ENCODE assay signal across 25 cellular contexts in genomic region chr4:80137631-80138030, GRCh38. TPM values are rescaled to one million over a fixed set of nuclear protein-coding genes. Genes with fewer than 3 reads are reported as not detected.
A peak's percentile ranks its signal among the peaks of the same experiment; 100 is the strongest.
DNase-seq lines count a peak whose midpoint lies in the region; ATAC-seq, FAIRE-seq and TF ChIP-seq lines count a peak whose summit lies in the region.
"Had no signal": no experiment of that assay in that cellular context is flagged by ENCODE, and none has a peak within 500 bp of the region (broad histone marks: within the 10 kb centered on the region; RNA-seq: fewer than 3 reads in every experiment).

No MANE protein-coding gene starts in this region.

- peaks cover 58% of the 10 kb centered on the region for H3K4me1 Mint-ChIP-seq in T-helper 2 cell treated with Interferon-gamma antibody and Interleukin-4, amounts not matched to agents 5 μg/mL and 100 μg/mL, for 36 hours (ENCODE audit: low read depth)
- peaks cover 56% of the 10 kb centered on the region for H3K4me1 Mint-ChIP-seq in activated naive CD8-positive, alpha-beta T cell treated with anti-CD3 and anti-CD28 coated beads, Interleukin-2, amount 50 U/mL, for 24 hours

- DNase-seq in T-helper 2 cell treated with Interferon-gamma antibody and Interleukin-4, amounts not matched to agents 5 μg/mL and 100 μg/mL, for 36 hours (ENCODE audit: low spot score) = no peak
- DNase-seq in T-helper 2 cell = no peak
- no peak for DNase-seq in activated naive CD8-positive, alpha-beta T cell treated with anti-CD3 and anti-CD28 coated beads, Interleukin-2, amount 50 U/mL, for 24 hours
- DNase-seq in activated CD4-positive, CD25-positive, alpha-beta regulatory T cell (lab: John Stamatoyannopoulos, UW) = no peak
- no peak for DNase-seq in SHP77 (lab: John Stamatoyannopoulos, UW)
- no peak for DNase-seq in GM12891 (ENCODE audit: insufficient read length, low spot score)
- DNase-seq: 8988T; activated CD8-positive, alpha-beta memory T cell treated with anti-CD3 and anti-CD28 coated beads, Interleukin-2, amount 50 U/mL, for 4 hours; activated effector memory CD4-positive, alpha-beta T cell treated with Interleukin-2 at 50 U/mL for 16 hours; cerebellar nuclear complex; DMS153; hypothalamus; mesenchymal stem cell; NCI-H1105; NCI-H187 treated with DMSO at 0.1 percent for 48 hours; NCI-H526 treated with DMSO at 0.1 percent for 48 hours; right lobe of liver; stimulated activated CD4-positive, alpha-beta T cell treated with anti-CD3 and anti-CD28 coated beads, Interleukin-15, amount 100 ng/mL, for 24 hours; stimulated activated naive CD8-positive, alpha-beta T cell treated with anti-CD3 and anti-CD28 coated beads, Interleukin-15, Interleukin-2, amounts not matched to agents 100 U/mL and 50 U/mL, for 24 hours; tibial artery had no signal

- H3K36me3 Mint-ChIP-seq in T-helper 2 cell treated with Interferon-gamma antibody and Interleukin-4, amounts not matched to agents 5 μg/mL and 100 μg/mL, for 36 hours (ENCODE audit: low read depth) = peaks cover 27% of the 10 kb centered on the region
- H3K36me3 Mint-ChIP-seq in activated naive CD8-positive, alpha-beta T cell treated with anti-CD3 and anti-CD28 coated beads, Interleukin-2, amount 50 U/mL, for 24 hours (ENCODE audit: low read depth) = no peaks in the 10 kb centered on the region

- H3K9me3 Mint-ChIP-seq in T-helper 2 cell treated with Interferon-gamma antibody and Interleukin-4, amounts not matched to agents 5 μg/mL and 100 μg/mL, for 36 hours = peaks cover 16% of the 10 kb centered on the region
- H3K9me3 Mint-ChIP-seq in activated naive CD8-positive, alpha-beta T cell treated with anti-CD3 and anti-CD28 coated beads, Interleukin-2, amount 50 U/mL, for 24 hours = no peaks in the 10 kb centered on the region

- H3K4me3 ChIP-seq in ACC112 (ENCODE audit: low read depth, low read length) = no peak overlapping the region
- H3K4me3 ChIP-seq: right lobe of liver, tibial artery had no signal

- no peak for FAIRE-seq in GM12891 (lab: Jason Lieb, UNC)
- FAIRE-seq: RCC 7860 had no signal

- H3K27ac Mint-ChIP-seq in T-helper 2 cell treated with Interferon-gamma antibody and Interleukin-4, amounts not matched to agents 5 μg/mL and 100 μg/mL, for 36 hours = peak overlapping the region; percentile 78
- peak overlapping the region; percentile 41 for H3K27ac Mint-ChIP-seq in activated naive CD8-positive, alpha-beta T cell treated with anti-CD3 and anti-CD28 coated beads, Interleukin-2, amount 50 U/mL, for 24 hours

- H3K4me3 Mint-ChIP-seq in T-helper 2 cell treated with Interferon-gamma antibody and Interleukin-4, amounts not matched to agents 5 μg/mL and 100 μg/mL, for 36 hours = peak overlapping the region; percentile 5
- peak overlapping the region; percentile 3 for H3K4me3 Mint-ChIP-seq in activated naive CD8-positive, alpha-beta T cell treated with anti-CD3 and anti-CD28 coated beads, Interleukin-2, amount 50 U/mL, for 24 hours

- H3K27me3 ChIP-seq in ACC112 (ENCODE audit: insufficient read depth, low read length) = no peaks in the 10 kb centered on the region
- H3K27me3 ChIP-seq: neutrophil, right lobe of liver, tibial artery had no signal

- H3K4me1 ChIP-seq in ACC112 (ENCODE audit: control insufficient read depth, insufficient read depth, low read length, unreplicated experiment) = peaks cover 31% of the 10 kb centered on the region
- H3K4me1 ChIP-seq: right lobe of liver, tibial artery had no signal

- H3K79me2 ChIP-seq in ACC112 (ENCODE audit: control insufficient read depth, insufficient read depth, low read length, unreplicated experiment) = no peaks in the 10 kb centered on the region

- no peak for ATAC-seq in activated naive CD8-positive, alpha-beta T cell treated with anti-CD3 and anti-CD28 coated beads, Interleukin-2, amount 50 U/mL, for 24 hours
- ATAC-seq: left lobe of liver; right lobe of liver; stimulated activated naive CD8-positive, alpha-beta T cell treated with anti-CD3 and anti-CD28 coated beads, Interleukin-15, Interleukin-2, amounts not matched to agents 100 U/mL and 50 U/mL, for 24 hours had no signal

- H3K9me3 ChIP-seq in KOPT-K1 (ENCODE audit: insufficient read depth, low read length, poor library complexity, severe bottlenecking) = no peaks in the 10 kb centered on the region
- H3K9me3 ChIP-seq: neutrophil, right lobe of liver, tibial artery had no signal

- H3K27ac ChIP-seq in ACC112 (ENCODE audit: low read depth, low read length) = peak overlapping the region; percentile 42
- peak overlapping the region; percentile 22 for H3K27ac ChIP-seq in KOPT-K1 (ENCODE audit: low read depth, low read length, poor library complexity, severe bottlenecking)
- H3K27ac ChIP-seq: right lobe of liver, tibial artery had no signal

- H3K36me3 ChIP-seq in ACC112 (ENCODE audit: insufficient read depth, low read length) = no peaks in the 10 kb centered on the region
- no peaks in the 10 kb centered on the region for H3K36me3 ChIP-seq in KOPT-K1 (ENCODE audit: insufficient read depth, low read length)
- H3K36me3 ChIP-seq: neutrophil, right lobe of liver, tibial artery had no signal

- no peaks in the 10 kb centered on the region for H3K27me3 Mint-ChIP-seq in T-helper 2 cell treated with Interferon-gamma antibody and Interleukin-4, amounts not matched to agents 5 μg/mL and 100 μg/mL, for 36 hours (ENCODE audit: low read depth)
- no peaks in the 10 kb centered on the region for H3K27me3 Mint-ChIP-seq in activated naive CD8-positive, alpha-beta T cell treated with anti-CD3 and anti-CD28 coated beads, Interleukin-2, amount 50 U/mL, for 24 hours

- TF ChIP-seq POLR2A in GM12891 (IDR thresholded peaks at IDR 0.05; ENCODE audit: low read depth, low read length) = no peak

- no peak overlapping the region for H2AFZ ChIP-seq in ACC112 (ENCODE audit: low read length, unreplicated experiment)

TF ChIP-seq in GM12891, 5 proteins besides CTCF, POLR2A, EP300 and RAD21:
- TF ChIP-seq SPI1 (IDR thresholded peaks at IDR 0.05; ENCODE audit: low read depth, low read length) (no peak), PAX5 (IDR thresholded peaks at IDR 0.05; ENCODE audit: insufficient read depth, low read length, severe bottlenecking) (no peak), POLR2AphosphoS5 (IDR thresholded peaks at IDR 0.05; ENCODE audit: low read depth, low read length) (no peak), TAF1 (IDR thresholded peaks at IDR 0.05; ENCODE audit: low read depth, low read length) (no peak), POU2F2 (IDR thresholded peaks at IDR 0.05; ENCODE audit: low read depth, low read length) (no peak)

RNA-seq across cellular contexts. Expression of gene PRDM8, which starts 59.7 kb away (rescaled TPM):
- polyA plus RNA-seq in GM12891 (2012; ENCODE audit: low read depth, missing spikeins) = 0.73 TPM
